Comparison of ENCODE assay signal across 21 cellular contexts in genomic region chr6:41335296-41335695, GRCh38. TPM values are rescaled to one million over a fixed set of nuclear protein-coding genes. Genes with fewer than 3 reads are reported as not detected.
DNase-seq lines count a peak whose midpoint lies in the region; ATAC-seq and TF ChIP-seq lines count a peak whose summit lies in the region.
"Had no signal": no experiment of that assay in that cellular context is flagged by ENCODE, and none has a peak within 500 bp of the region (broad histone marks: within the 10 kb centered on the region; RNA-seq: fewer than 3 reads in every experiment).

TSS of gene NCR2 (plus strand) at chr6:41335608. CDS start at chr6:41335877, 269 bp downstream.

- peak within 1 kb of the TSS; percentile 30 for H3K27ac Mint-ChIP-seq in activated CD4-positive, alpha-beta T cell treated with anti-CD3 and anti-CD28 coated beads, Interleukin-2, amount 10 ng/mL, durations not matched to agents 24 days and 14 days
- H3K27ac Mint-ChIP-seq in activated naive CD8-positive, alpha-beta T cell: peak within 1 kb of the TSS; percentile 85
- H3K27ac Mint-ChIP-seq in nephron: peak within 1 kb of the TSS; percentile 5 to 62 (median 23)

- no peak within 1 kb of the TSS for H3K4me3 Mint-ChIP-seq in activated CD4-positive, alpha-beta T cell treated with anti-CD3 and anti-CD28 coated beads, Interleukin-2, amount 10 ng/mL, durations not matched to agents 24 days and 14 days
- peak within 1 kb of the TSS; percentile 72 for H3K4me3 Mint-ChIP-seq in activated naive CD8-positive, alpha-beta T cell
- peak within 1 kb of the TSS; percentile 10 to 54 (median 21) for H3K4me3 Mint-ChIP-seq in nephron

- TF ChIP-seq CTCF in GM13976 (IDR thresholded peaks at IDR 0.05; ENCODE audit: borderline replicate concordance, control extremely low read depth, extremely low read depth, insufficient read depth, missing control alignments) (no peak), nephron (IDR thresholded peaks at IDR 0.05; ENCODE audit: unreplicated experiment in 3 of 3) (no peak)

- intact Hi-C loops in activated CD4-positive, alpha-beta T cell treated with anti-CD3 and anti-CD28 coated beads, Interleukin-2, amount 10 ng/mL, durations not matched to agents 24 days and 14 days (cut with micrococcal nuclease): no loop called here

- in situ Hi-C loops in GM13976 (cut with MboI; ENCODE audit: low sequenced_read_pairs, unreplicated experiment): no loop called here

- H3K36me3 Mint-ChIP-seq in activated CD4-positive, alpha-beta T cell treated with anti-CD3 and anti-CD28 coated beads, Interleukin-2, amount 10 ng/mL, durations not matched to agents 24 days and 14 days (ENCODE audit: low read depth): no peaks in the 10 kb centered on the region
- no peaks in the 10 kb centered on the region for H3K36me3 Mint-ChIP-seq in activated naive CD8-positive, alpha-beta T cell
- no peaks in the 10 kb centered on the region for H3K36me3 Mint-ChIP-seq in nephron (ENCODE audit: low read depth)
- H3K36me3 Mint-ChIP-seq: CD14-positive monocyte had no signal

- H3K4me1 Mint-ChIP-seq in activated CD4-positive, alpha-beta T cell treated with anti-CD3 and anti-CD28 coated beads, Interleukin-2, amount 10 ng/mL, durations not matched to agents 24 days and 14 days: peaks cover 24% of the 10 kb centered on the region
- H3K4me1 Mint-ChIP-seq in activated naive CD8-positive, alpha-beta T cell (ENCODE audit: low read depth): peaks cover 60% of the 10 kb centered on the region
- peaks cover 33% of the 10 kb centered on the region for H3K4me1 Mint-ChIP-seq in nephron

- DNase-seq in activated CD4-positive, alpha-beta T cell treated with anti-CD3 and anti-CD28 coated beads, Interleukin-2, amount 10 ng/mL, durations not matched to agents 24 days and 14 days: peak; percentile 53
- no peak for DNase-seq in activated CD4-positive, alpha-beta T cell treated with anti-CD3 and anti-CD28 coated beads, Interleukin-2, amount 50 U/mL, for 1 hour
- DNase-seq in GM13976 (ENCODE audit: low spot score) (peak; percentile 45), NCI-H226 (no peak), NCI-H128 (lab: John Stamatoyannopoulos, UW; ENCODE audit: unreplicated experiment) (no peak)
- DNase-seq: anterior cingulate cortex; cerebellar nuclear complex; effector CD8-positive, alpha-beta T cell; EL; heart right ventricle; NCI-H187; NCI-H446; retina; stomach had no signal

- ATAC-seq in HG03025 (IDR thresholded peaks at IDR 0.05; ENCODE audit: low FRiP score, unreplicated experiment): no peak
- ATAC-seq: activated CD4-positive, CD25-positive, alpha-beta regulatory T cell treated with anti-CD3 and anti-CD28 coated beads, Interleukin-2, amount 50 U/mL, for 24 hours had no signal

- H3K27me3 Mint-ChIP-seq in activated CD4-positive, alpha-beta T cell treated with anti-CD3 and anti-CD28 coated beads, Interleukin-2, amount 10 ng/mL, durations not matched to agents 24 days and 14 days: peaks cover 6% of the 10 kb centered on the region
- H3K27me3 Mint-ChIP-seq in activated naive CD8-positive, alpha-beta T cell: no peaks in the 10 kb centered on the region
- H3K27me3 Mint-ChIP-seq in nephron (ENCODE audit: low read depth): peaks cover 9% of the 10 kb centered on the region

- no peaks in the 10 kb centered on the region for H3K9me3 Mint-ChIP-seq in activated CD4-positive, alpha-beta T cell treated with anti-CD3 and anti-CD28 coated beads, Interleukin-2, amount 10 ng/mL, durations not matched to agents 24 days and 14 days
- H3K9me3 Mint-ChIP-seq in activated naive CD8-positive, alpha-beta T cell (ENCODE audit: low read depth): no peaks in the 10 kb centered on the region
- H3K9me3 Mint-ChIP-seq in nephron: no peaks in the 10 kb centered on the region

RNA-seq across cellular contexts. Expression of gene NCR2, which starts in this region (rescaled TPM):
- not detected in 2 replicates for total RNA-seq in activated CD4-positive, alpha-beta T cell treated with anti-CD3 and anti-CD28 coated beads, Interleukin-2, amount 10 ng/mL, durations not matched to agents 24 days and 14 days
- total RNA-seq: heart right ventricle; MCF 10A; stomach; T-helper 2 cell treated with Interferon-gamma antibody and Interleukin-4, amounts not matched to agents 100 ng/mL and 5 ng/mL, for 36 hours had no signal

Comparison
In these comparisons a context has a peak if more than half of its experiments do, and no peak if none do; other contexts are left out.
1. Peak in DNase-seq in activated CD4-positive, alpha-beta T cell treated with anti-CD3 and anti-CD28 coated beads, Interleukin-2, amount 10 ng/mL, durations not matched to agents 24 days and 14 days; RNA of the gene not detected or under 1 TPM.
2. H3K27ac Mint-ChIP-seq: peak in every context shown above with its lines; median percentile 85 in activated naive CD8-positive, alpha-beta T cell; 30 in activated CD4-positive, alpha-beta T cell treated with anti-CD3 and anti-CD28 coated beads, Interleukin-2, amount 10 ng/mL, durations not matched to agents 24 days and 14 days; 23 in nephron.